8 cellular contexts compared by ENCODE assay signal in the genomic region with DNA sequence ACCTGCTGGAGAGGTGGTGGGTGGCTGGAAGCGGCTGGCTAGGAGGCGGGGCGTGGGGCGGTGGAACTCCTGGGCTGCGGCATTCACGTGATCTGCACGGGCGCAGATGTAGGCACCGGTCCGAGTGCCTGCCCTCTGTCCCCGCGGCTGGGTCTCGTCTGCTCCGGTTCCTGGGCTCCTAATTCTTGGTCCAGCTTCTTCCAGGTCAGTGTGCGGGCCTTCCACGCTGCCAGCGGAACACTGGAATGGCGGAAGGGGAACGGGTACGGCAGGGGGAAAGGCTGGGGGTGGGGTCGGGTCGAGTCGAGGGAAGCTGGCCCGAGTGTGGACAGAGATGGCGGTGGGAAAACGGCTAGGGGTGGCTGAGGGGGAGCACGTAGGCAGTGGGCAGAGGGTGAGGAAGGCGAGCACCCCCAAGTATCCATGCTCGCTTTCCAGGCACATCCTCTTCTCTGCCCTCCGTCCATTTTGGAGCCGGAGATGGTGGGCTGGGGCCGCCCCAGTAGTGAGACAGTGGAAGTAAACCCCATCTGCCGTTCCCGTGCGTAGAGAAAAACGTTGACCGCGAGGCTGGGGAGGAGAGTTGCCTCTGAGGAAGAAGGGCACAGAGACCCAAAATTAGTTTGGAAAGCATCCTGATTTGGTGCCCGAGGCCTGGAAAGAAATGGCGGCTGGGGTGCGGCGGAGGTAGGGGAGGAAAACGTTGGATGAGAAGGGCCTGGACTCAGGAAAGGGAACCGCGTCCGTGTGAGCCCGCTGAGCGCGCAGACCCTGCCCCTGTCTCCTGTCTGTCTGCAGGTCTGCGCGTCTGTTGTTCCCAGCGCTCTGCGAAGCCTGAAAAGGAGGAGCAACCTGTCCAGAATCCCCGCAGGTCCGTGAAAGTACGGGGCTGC. TPM values are rescaled to one million over a fixed set of nuclear protein-coding genes. Genes with fewer than 3 reads are reported as not detected.
DNase-seq lines count a peak whose midpoint lies in the region; ATAC-seq and TF ChIP-seq lines count a peak whose summit lies in the region.

A gene (plus strand): TSS at position 95 of the 893 bp plus-strand sequence. CDS start 1,161 bp downstream, outside the sequence.

- POLR2A ChIA-PET in OCI-LY7 (lab: Charles Lee), result no interaction called here

- TF ChIP-seq CTCF in OCI-LY7 (conservative IDR thresholded peaks at IDR 0.05; ENCODE audit: low read length) (no peak), heart left ventricle (IDR thresholded peaks at IDR 0.05) (no peak), ovary (IDR thresholded peaks at IDR 0.05) (no peak)

- TF ChIP-seq POLR2A in GM19099 (IDR thresholded peaks at IDR 0.05; ENCODE audit: extremely low read depth, insufficient read length, low read depth), result peak; percentile 56
- peak in 1 of 2 donors; percentile 29 for TF ChIP-seq POLR2A in heart left ventricle (IDR thresholded peaks at IDR 0.05)
- peak; percentile 61 for TF ChIP-seq POLR2A in ovary (IDR thresholded peaks at IDR 0.05)

- intact Hi-C loops in OCI-LY7 (cut with micrococcal nuclease; ENCODE audit: unreplicated experiment), result no loop called here
- intact Hi-C loops in heart left ventricle (cut with DNase I), result loop anchor here in 2 of 10 donors (2.0 to 10.0 kb wide), 3 partner anchors 43 to 102 kb away; a partner anchor contains a TSS
- intact Hi-C loops in ovary (cut with DNase I), result loop anchor here in 1 of 4 donors (5.0 kb wide), 1 partner anchor 48 kb away; no protein-coding TSS in a partner anchor

- H3K9me2 ChIP-seq in OCI-LY7 (ENCODE audit: insufficient read depth, low read length), result no peaks in the 10 kb centered on the region

- H3K79me2 ChIP-seq in OCI-LY7 (ENCODE audit: insufficient read depth, low read depth, low read length), result no peaks in the 10 kb centered on the region

- H3K27ac Mint-ChIP-seq in activated naive CD8-positive, alpha-beta T cell treated with anti-CD3 and anti-CD28 coated beads, Interleukin-2, amount 50 U/mL, for 24 hours, result peak within 1 kb of the TSS; percentile 75

- WGBS in heart left ventricle, 4 donors, result 0 to 25% (median 11%) methylated on average over 56 of the region's 56 CpGs
- 21 to 30% (median 26%) methylated on average over 56 of the region's 56 CpGs for WGBS in ovary, 3 donors

- H3K27ac ChIP-seq in OCI-LY7 (ENCODE audit: low read depth, low read length, poor library complexity, severe bottlenecking) (no peak within 1 kb of the TSS), heart left ventricle (peak within 1 kb of the TSS; percentile 62 to 89 (median 84)), ovary (peak within 1 kb of the TSS; percentile 79 to 84)

- H3K4me2 ChIP-seq in OCI-LY7 (ENCODE audit: low read length), result peak within 1 kb of the TSS; percentile 69

- H3K27me3 ChIP-seq in heart left ventricle (peaks cover 0 to 3% (median 0%) of the 10 kb centered on the region in 9 donors), ovary (no peaks in the 10 kb centered on the region)

- peak; percentile 67 for ATAC-seq in HG03342 (IDR thresholded peaks at IDR 0.05; ENCODE audit: unreplicated experiment)
- peak; percentile 87 for ATAC-seq in activated naive CD8-positive, alpha-beta T cell treated with anti-CD3 and anti-CD28 coated beads, Interleukin-2, amount 50 U/mL, for 24 hours
- ATAC-seq in heart left ventricle, result peak; percentile 82 to 95 (median 94)

- H3K4me3 ChIP-seq in OCI-LY7 (ENCODE audit: low read depth, low read length, poor library complexity, severe bottlenecking) (peak within 1 kb of the TSS; percentile 77), heart left ventricle (peak within 1 kb of the TSS; percentile 42 to 93 (median 66)), ovary (peak within 1 kb of the TSS; percentile 56)

- H3K36me3 Mint-ChIP-seq in activated naive CD8-positive, alpha-beta T cell treated with anti-CD3 and anti-CD28 coated beads, Interleukin-2, amount 50 U/mL, for 24 hours (ENCODE audit: low read depth), result no peaks in the 10 kb centered on the region

- peaks cover 5% of the 10 kb centered on the region for H3K4me1 ChIP-seq in OCI-LY7 (ENCODE audit: insufficient read depth, low read length, poor library complexity, severe bottlenecking)
- peaks cover 0 to 18% (median 0%) of the 10 kb centered on the region in 12 donors for H3K4me1 ChIP-seq in heart left ventricle
- peaks cover 4% of the 10 kb centered on the region for H3K4me1 ChIP-seq in ovary (ENCODE audit: insufficient read depth)

- no peaks in the 10 kb centered on the region for H3K27me3 Mint-ChIP-seq in activated naive CD8-positive, alpha-beta T cell treated with anti-CD3 and anti-CD28 coated beads, Interleukin-2, amount 50 U/mL, for 24 hours

- BruUV-seq in OCI-LY7 (replicated peaks; lab: Mats Ljungman, UMichigan), result no TSS peak

- H4K20me1 ChIP-seq in OCI-LY7 (ENCODE audit: insufficient read depth, low read length), result no peaks in the 10 kb centered on the region

- no peak for TF ChIP-seq EP300 in ovary (IDR thresholded peaks at IDR 0.05)

- no peaks in the 10 kb centered on the region for H3K36me3 ChIP-seq in OCI-LY7 (ENCODE audit: insufficient read depth, low read length)
- peaks cover 0 to 29% (median 0%) of the 10 kb centered on the region in 9 donors for H3K36me3 ChIP-seq in heart left ventricle
- no peaks in the 10 kb centered on the region for H3K36me3 ChIP-seq in ovary

- CTCF ChIA-PET in OCI-LY7 (lab: Charles Lee; ENCODE audit: unreplicated experiment), result interaction anchor here (0.9 kb wide), 1 partner anchor 16 kb away, joined by 4 read pairs; no protein-coding TSS in a partner anchor

- DNase-seq in C1 segment of cervical spinal cord (lab: John Stamatoyannopoulos, UW), result peak in 12 of 14 donors; percentile 20 to 63 (median 34)
- peak; percentile 49 for DNase-seq in OCI-LY7 (ENCODE audit: low spot score)
- DNase-seq in activated naive CD8-positive, alpha-beta T cell treated with anti-CD3 and anti-CD28 coated beads, Interleukin-2, amount 50 U/mL, for 24 hours, result peak; percentile 49
- DNase-seq in heart left ventricle, result peak; percentile 54 to 69 (median 65)
- peak; percentile 74 to 83 (median 74) for DNase-seq in ovary
- no peak for DNase-seq in NK-92 (lab: John Stamatoyannopoulos, UW; ENCODE audit: unreplicated experiment)

- peaks cover 10% of the 10 kb centered on the region for H3K4me1 Mint-ChIP-seq in activated naive CD8-positive, alpha-beta T cell treated with anti-CD3 and anti-CD28 coated beads, Interleukin-2, amount 50 U/mL, for 24 hours

- H3K9me3 ChIP-seq in OCI-LY7 (ENCODE audit: low read length) (no peaks in the 10 kb centered on the region), heart left ventricle (peaks cover 0 to 21% (median 0%) of the 10 kb centered on the region in 12 donors), ovary (no peaks in the 10 kb centered on the region)

- H2AFZ ChIP-seq in OCI-LY7 (ENCODE audit: low read length), result peak within 1 kb of the TSS; percentile 83

- no peaks in the 10 kb centered on the region for H3K9me3 Mint-ChIP-seq in activated naive CD8-positive, alpha-beta T cell treated with anti-CD3 and anti-CD28 coated beads, Interleukin-2, amount 50 U/mL, for 24 hours

- H3K4me3 Mint-ChIP-seq in activated naive CD8-positive, alpha-beta T cell treated with anti-CD3 and anti-CD28 coated beads, Interleukin-2, amount 50 U/mL, for 24 hours, result peak within 1 kb of the TSS; percentile 82

RNA-seq across cellular contexts. Expression of the gene that starts here (rescaled TPM):
- 4.5 and 15.1 TPM in 2 replicates for total RNA-seq in OCI-LY7 (2014; rRNA removed; shearing (Covaris generic))
- total RNA-seq in OCI-LY7 (2022), result 8.8 and 9.9 TPM in 2 replicates
- 10 to 100 TPM; 50.9 to 75.3 (median 64.8) TPM for total RNA-seq in heart left ventricle
- polyA plus RNA-seq in heart left ventricle, result 100 to 1,000 TPM; 105 to 176 TPM
- 100 to 1,000 TPM; 333 to 772 (median 462) TPM for total RNA-seq in ovary
- 1,000 to 10,000 TPM in 1 of 2 donors, 100 to 1,000 TPM in 1; 942 to 1,592 TPM for polyA plus RNA-seq in ovary

Comparison
In these comparisons a context has a peak if more than half of its experiments do, and no peak if none do; other contexts are left out.
1. RNA of the gene that starts here (polyA plus RNA-seq): 942 to 1,592 TPM in ovary; 105 to 176 TPM in heart left ventricle; every median in the first group is over 4 times any median in the second.
2. Peak in every context shown above with its lines, with median percentiles within 50 percentile points of each other: ATAC-seq and H3K4me3 ChIP-seq.